Comparison of ENCODE assay signal across 3 cellular contexts in genomic region chr10:106169241-106169640, GRCh38.
"Had no signal": no experiment of that assay in that cellular context is flagged by ENCODE, and none has a peak within 500 bp of the region (broad histone marks: within the 10 kb centered on the region; RNA-seq: fewer than 3 reads in every experiment).

No MANE protein-coding gene starts in this region.

- ATAC-seq: GM12878 had no signal

- DNase-seq: GDM1, GF-D8 had no signal

- H3K4me3 ChIP-seq: GM12878 had no signal
